In the genomic region with DNA sequence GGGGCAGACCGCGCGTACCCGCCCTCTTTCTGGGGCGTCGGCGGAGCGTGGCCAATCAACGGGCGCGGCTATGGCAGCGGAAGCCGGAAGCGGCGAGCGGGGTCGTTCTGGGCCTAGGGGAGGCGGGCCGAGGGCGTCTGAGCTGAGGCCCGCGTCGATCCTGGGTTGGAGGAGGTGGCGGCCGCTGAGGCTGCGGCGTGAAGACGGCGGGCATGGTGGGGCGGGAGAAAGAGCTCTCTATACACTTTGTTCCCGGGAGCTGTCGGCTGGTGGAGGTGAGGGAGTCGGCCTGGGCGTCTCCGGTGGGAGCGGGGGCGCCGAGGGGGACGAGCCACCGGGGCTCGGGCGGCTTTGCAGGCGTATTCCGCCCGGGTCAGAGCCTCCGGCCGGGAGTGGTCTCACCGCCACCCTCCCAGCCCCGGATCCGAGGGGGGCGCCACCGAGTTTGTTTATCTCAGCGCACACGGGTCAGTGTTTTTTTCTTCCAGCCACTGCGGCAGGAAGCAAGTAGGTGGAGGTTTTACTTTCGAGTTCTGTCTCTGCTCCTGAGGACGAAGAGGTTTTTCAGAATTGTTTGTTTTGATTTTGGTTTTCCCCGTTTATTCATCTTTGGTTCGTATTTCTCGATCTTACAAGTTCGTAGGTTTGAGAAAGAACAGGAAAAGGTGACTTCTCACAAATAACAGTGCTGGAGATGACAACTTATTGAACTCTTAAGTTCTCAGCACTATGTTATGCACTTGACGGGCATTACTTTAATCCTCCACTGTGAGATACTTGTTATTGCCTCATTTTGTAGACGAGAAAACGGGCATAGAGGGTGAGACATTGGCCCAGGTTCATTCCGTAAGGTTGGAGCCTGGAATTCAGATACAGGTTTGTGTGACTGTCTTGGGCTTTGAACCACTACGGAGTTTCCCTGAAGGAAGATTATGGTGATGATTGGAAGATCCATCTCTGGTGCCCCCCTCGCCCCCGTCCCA, we compare ENCODE assay signal across 1 cellular context.
TF ChIP-seq lines count a peak whose summit lies in the region.

A gene (plus strand): TSS at position 145 of the 983 bp plus-strand sequence. CDS start 68 bp downstream, at position 213.

TF ChIP-seq in K562, 482 proteins besides CTCF, POLR2A, EP300 and RAD21 (continued from another document and continues in another):
- TF ChIP-seq, protein P1, sequence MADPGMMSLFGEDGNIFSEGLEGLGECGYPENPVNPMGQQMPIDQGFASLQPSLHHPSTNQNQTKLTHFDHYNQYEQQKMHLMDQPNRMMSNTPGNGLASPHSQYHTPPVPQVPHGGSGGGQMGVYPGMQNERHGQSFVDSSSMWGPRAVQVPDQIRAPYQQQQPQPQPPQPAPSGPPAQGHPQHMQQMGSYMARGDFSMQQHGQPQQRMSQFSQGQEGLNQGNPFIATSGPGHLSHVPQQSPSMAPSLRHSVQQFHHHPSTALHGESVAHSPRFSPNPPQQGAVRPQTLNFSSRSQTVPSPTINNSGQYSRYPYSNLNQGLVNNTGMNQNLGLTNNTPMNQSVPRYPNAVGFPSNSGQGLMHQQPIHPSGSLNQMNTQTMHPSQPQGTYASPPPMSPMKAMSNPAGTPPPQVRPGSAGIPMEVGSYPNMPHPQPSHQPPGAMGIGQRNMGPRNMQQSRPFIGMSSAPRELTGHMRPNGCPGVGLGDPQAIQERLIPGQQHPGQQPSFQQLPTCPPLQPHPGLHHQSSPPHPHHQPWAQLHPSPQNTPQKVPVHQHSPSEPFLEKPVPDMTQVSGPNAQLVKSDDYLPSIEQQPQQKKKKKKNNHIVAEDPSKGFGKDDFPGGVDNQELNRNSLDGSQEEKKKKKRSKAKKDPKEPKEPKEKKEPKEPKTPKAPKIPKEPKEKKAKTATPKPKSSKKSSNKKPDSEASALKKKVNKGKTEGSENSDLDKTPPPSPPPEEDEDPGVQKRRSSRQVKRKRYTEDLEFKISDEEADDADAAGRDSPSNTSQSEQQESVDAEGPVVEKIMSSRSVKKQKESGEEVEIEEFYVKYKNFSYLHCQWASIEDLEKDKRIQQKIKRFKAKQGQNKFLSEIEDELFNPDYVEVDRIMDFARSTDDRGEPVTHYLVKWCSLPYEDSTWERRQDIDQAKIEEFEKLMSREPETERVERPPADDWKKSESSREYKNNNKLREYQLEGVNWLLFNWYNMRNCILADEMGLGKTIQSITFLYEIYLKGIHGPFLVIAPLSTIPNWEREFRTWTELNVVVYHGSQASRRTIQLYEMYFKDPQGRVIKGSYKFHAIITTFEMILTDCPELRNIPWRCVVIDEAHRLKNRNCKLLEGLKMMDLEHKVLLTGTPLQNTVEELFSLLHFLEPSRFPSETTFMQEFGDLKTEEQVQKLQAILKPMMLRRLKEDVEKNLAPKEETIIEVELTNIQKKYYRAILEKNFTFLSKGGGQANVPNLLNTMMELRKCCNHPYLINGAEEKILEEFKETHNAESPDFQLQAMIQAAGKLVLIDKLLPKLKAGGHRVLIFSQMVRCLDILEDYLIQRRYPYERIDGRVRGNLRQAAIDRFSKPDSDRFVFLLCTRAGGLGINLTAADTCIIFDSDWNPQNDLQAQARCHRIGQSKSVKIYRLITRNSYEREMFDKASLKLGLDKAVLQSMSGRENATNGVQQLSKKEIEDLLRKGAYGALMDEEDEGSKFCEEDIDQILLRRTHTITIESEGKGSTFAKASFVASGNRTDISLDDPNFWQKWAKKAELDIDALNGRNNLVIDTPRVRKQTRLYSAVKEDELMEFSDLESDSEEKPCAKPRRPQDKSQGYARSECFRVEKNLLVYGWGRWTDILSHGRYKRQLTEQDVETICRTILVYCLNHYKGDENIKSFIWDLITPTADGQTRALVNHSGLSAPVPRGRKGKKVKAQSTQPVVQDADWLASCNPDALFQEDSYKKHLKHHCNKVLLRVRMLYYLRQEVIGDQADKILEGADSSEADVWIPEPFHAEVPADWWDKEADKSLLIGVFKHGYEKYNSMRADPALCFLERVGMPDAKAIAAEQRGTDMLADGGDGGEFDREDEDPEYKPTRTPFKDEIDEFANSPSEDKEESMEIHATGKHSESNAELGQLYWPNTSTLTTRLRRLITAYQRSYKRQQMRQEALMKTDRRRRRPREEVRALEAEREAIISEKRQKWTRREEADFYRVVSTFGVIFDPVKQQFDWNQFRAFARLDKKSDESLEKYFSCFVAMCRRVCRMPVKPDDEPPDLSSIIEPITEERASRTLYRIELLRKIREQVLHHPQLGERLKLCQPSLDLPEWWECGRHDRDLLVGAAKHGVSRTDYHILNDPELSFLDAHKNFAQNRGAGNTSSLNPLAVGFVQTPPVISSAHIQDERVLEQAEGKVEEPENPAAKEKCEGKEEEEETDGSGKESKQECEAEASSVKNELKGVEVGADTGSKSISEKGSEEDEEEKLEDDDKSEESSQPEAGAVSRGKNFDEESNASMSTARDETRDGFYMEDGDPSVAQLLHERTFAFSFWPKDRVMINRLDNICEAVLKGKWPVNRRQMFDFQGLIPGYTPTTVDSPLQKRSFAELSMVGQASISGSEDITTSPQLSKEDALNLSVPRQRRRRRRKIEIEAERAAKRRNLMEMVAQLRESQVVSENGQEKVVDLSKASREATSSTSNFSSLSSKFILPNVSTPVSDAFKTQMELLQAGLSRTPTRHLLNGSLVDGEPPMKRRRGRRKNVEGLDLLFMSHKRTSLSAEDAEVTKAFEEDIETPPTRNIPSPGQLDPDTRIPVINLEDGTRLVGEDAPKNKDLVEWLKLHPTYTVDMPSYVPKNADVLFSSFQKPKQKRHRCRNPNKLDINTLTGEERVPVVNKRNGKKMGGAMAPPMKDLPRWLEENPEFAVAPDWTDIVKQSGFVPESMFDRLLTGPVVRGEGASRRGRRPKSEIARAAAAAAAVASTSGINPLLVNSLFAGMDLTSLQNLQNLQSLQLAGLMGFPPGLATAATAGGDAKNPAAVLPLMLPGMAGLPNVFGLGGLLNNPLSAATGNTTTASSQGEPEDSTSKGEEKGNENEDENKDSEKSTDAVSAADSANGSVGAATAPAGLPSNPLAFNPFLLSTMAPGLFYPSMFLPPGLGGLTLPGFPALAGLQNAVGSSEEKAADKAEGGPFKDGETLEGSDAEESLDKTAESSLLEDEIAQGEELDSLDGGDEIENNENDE (IDR thresholded peaks at IDR 0.05; ENCODE audit: low read depth, low read length), result no peak
- TF ChIP-seq RBM14 (IDR thresholded peaks at IDR 0.05; ENCODE audit: borderline replicate concordance, insufficient read depth, low read depth, low read length) (no peak), BHLHE40 (IDR thresholded peaks at IDR 0.05; ENCODE audit: low read length) (no peak), NEUROD1 (IDR thresholded peaks at IDR 0.05; ENCODE audit: borderline replicate concordance, low read depth, low read length, partially characterized antibody) (peak; percentile 91), ZNF77 (CRISPR knock-in tag; IDR thresholded peaks at IDR 0.05) (no peak), FOXA1 (IDR thresholded peaks at IDR 0.05; ENCODE audit: borderline replicate concordance) (no peak), ZNF830 (CRISPR knock-in tag; IDR thresholded peaks at IDR 0.05) (peak; percentile 79; the same call in 1 of the 2 replicates), CHD1 (IDR thresholded peaks at IDR 0.05; ENCODE audit: low read length) (peak; percentile 20), ZKSCAN8 (CRISPR knock-in tag; IDR thresholded peaks at IDR 0.05) (no peak), RUNX1 (IDR thresholded peaks at IDR 0.05; ENCODE audit: low read depth) (no peak), ZNF282 (CRISPR knock-in tag; IDR thresholded peaks at IDR 0.05) (no peak), ZNF408 (CRISPR knock-in tag; IDR thresholded peaks at IDR 0.05; ENCODE audit: low read depth) (no peak), ZNF274 (IDR thresholded peaks at IDR 0.05; ENCODE audit: borderline replicate concordance, low read depth, low read length) (no peak), KAT2B (IDR thresholded peaks at IDR 0.05; ENCODE audit: low read depth, low read length) (no peak), NFE2 (IDR thresholded peaks at IDR 0.05; ENCODE audit: low read depth) (no peak), CBFB (CRISPR knock-in tag; IDR thresholded peaks at IDR 0.05) (no peak), MEIS2 (IDR thresholded peaks at IDR 0.05; ENCODE audit: partially characterized antibody) (no peak), FUS (optimal IDR thresholded peaks at IDR 0.05; ENCODE audit: low read depth, low read length) (peak; percentile 65), SP1 (CRISPR knock-in tag; IDR thresholded peaks at IDR 0.05) (peak; percentile 40; the same call in 1 of the 2 replicates), RCOR1 (IDR thresholded peaks at IDR 0.05; ENCODE audit: borderline replicate concordance in 1 of 2, low read depth in 2 of 2, low read length in 2 of 2) (peak in 1 of 2 experiments; percentile 32; a peak in 1 of 4 replicates), PCBP1 (IDR thresholded peaks at IDR 0.05; ENCODE audit: low read depth, low read length, poor library complexity, severe bottlenecking) (peak; percentile 57), ZBTB17 (CRISPR knock-in tag; IDR thresholded peaks at IDR 0.05) (no peak), ZC3H8 (IDR thresholded peaks at IDR 0.05) (no peak), ZNF589 (CRISPR knock-in tag; IDR thresholded peaks at IDR 0.05; ENCODE audit: low read depth) (no peak), PHB2 (IDR thresholded peaks at IDR 0.05; ENCODE audit: low read depth) (no peak; the same call in 1 of the 2 replicates), SIN3A (IDR thresholded peaks at IDR 0.05; ENCODE audit: borderline replicate concordance in 2 of 2, control insufficient read depth in 1 of 2, low read depth in 2 of 2, low read length in 2 of 2) (peak; percentile 25 to 61; a peak in 3 of 4 replicates)
- TF ChIP-seq, protein P2, sequence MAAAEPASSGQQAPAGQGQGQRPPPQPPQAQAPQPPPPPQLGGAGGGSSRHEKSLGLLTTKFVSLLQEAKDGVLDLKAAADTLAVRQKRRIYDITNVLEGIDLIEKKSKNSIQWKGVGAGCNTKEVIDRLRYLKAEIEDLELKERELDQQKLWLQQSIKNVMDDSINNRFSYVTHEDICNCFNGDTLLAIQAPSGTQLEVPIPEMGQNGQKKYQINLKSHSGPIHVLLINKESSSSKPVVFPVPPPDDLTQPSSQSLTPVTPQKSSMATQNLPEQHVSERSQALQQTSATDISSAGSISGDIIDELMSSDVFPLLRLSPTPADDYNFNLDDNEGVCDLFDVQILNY (CRISPR knock-in tag; IDR thresholded peaks at IDR 0.05), result no peak; the same call in 1 of the 2 replicates
- TF ChIP-seq, protein P3, sequence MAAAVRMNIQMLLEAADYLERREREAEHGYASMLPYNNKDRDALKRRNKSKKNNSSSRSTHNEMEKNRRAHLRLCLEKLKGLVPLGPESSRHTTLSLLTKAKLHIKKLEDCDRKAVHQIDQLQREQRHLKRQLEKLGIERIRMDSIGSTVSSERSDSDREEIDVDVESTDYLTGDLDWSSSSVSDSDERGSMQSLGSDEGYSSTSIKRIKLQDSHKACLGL (CRISPR knock-in tag; IDR thresholded peaks at IDR 0.05; ENCODE audit: borderline replicate concordance, poor library complexity, severe bottlenecking), result no peak
- TF ChIP-seq, protein P4, sequence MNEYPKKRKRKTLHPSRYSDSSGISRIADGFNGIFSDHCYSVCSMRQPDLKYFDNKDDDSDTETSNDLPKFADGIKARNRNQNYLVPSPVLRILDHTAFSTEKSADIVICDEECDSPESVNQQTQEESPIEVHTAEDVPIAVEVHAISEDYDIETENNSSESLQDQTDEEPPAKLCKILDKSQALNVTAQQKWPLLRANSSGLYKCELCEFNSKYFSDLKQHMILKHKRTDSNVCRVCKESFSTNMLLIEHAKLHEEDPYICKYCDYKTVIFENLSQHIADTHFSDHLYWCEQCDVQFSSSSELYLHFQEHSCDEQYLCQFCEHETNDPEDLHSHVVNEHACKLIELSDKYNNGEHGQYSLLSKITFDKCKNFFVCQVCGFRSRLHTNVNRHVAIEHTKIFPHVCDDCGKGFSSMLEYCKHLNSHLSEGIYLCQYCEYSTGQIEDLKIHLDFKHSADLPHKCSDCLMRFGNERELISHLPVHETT (CRISPR knock-in tag; conservative IDR thresholded peaks at IDR 0.05 in 1 of 2, IDR thresholded peaks at IDR 0.05 in 1 of 2), result peak in 1 of 2 experiments; percentile 69; a peak in 2 of 4 replicates
- TF ChIP-seq, protein P5, sequence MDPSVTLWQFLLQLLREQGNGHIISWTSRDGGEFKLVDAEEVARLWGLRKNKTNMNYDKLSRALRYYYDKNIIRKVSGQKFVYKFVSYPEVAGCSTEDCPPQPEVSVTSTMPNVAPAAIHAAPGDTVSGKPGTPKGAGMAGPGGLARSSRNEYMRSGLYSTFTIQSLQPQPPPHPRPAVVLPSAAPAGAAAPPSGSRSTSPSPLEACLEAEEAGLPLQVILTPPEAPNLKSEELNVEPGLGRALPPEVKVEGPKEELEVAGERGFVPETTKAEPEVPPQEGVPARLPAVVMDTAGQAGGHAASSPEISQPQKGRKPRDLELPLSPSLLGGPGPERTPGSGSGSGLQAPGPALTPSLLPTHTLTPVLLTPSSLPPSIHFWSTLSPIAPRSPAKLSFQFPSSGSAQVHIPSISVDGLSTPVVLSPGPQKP (CRISPR knock-in tag; IDR thresholded peaks at IDR 0.05), result no peak
- TF ChIP-seq, protein P6, sequence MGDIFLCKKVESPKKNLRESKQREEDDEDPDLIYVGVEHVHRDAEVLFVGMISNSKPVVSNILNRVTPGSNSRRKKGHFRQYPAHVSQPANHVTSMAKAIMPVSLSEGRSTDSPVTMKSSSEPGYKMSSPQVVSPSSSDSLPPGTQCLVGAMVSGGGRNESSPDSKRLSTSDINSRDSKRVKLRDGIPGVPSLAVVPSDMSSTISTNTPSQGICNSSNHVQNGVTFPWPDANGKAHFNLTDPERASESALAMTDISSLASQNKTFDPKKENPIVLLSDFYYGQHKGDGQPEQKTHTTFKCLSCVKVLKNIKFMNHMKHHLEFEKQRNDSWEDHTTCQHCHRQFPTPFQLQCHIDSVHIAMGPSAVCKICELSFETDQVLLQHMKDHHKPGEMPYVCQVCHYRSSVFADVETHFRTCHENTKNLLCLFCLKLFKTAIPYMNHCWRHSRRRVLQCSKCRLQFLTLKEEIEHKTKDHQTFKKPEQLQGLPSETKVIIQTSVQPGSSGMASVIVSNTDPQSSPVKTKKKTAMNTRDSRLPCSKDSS (IDR thresholded peaks at IDR 0.05; ENCODE audit: low read depth, partially characterized antibody), result no peak
- TF ChIP-seq, protein P7, sequence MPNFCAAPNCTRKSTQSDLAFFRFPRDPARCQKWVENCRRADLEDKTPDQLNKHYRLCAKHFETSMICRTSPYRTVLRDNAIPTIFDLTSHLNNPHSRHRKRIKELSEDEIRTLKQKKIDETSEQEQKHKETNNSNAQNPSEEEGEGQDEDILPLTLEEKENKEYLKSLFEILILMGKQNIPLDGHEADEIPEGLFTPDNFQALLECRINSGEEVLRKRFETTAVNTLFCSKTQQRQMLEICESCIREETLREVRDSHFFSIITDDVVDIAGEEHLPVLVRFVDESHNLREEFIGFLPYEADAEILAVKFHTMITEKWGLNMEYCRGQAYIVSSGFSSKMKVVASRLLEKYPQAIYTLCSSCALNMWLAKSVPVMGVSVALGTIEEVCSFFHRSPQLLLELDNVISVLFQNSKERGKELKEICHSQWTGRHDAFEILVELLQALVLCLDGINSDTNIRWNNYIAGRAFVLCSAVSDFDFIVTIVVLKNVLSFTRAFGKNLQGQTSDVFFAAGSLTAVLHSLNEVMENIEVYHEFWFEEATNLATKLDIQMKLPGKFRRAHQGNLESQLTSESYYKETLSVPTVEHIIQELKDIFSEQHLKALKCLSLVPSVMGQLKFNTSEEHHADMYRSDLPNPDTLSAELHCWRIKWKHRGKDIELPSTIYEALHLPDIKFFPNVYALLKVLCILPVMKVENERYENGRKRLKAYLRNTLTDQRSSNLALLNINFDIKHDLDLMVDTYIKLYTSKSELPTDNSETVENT (CRISPR knock-in tag; IDR thresholded peaks at IDR 0.05), result peak; percentile 73
- TF ChIP-seq, protein P8, sequence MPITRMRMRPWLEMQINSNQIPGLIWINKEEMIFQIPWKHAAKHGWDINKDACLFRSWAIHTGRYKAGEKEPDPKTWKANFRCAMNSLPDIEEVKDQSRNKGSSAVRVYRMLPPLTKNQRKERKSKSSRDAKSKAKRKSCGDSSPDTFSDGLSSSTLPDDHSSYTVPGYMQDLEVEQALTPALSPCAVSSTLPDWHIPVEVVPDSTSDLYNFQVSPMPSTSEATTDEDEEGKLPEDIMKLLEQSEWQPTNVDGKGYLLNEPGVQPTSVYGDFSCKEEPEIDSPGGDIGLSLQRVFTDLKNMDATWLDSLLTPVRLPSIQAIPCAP (CRISPR knock-in tag; IDR thresholded peaks at IDR 0.05; ENCODE audit: borderline replicate concordance), result no peak
